In the genomic region with DNA sequence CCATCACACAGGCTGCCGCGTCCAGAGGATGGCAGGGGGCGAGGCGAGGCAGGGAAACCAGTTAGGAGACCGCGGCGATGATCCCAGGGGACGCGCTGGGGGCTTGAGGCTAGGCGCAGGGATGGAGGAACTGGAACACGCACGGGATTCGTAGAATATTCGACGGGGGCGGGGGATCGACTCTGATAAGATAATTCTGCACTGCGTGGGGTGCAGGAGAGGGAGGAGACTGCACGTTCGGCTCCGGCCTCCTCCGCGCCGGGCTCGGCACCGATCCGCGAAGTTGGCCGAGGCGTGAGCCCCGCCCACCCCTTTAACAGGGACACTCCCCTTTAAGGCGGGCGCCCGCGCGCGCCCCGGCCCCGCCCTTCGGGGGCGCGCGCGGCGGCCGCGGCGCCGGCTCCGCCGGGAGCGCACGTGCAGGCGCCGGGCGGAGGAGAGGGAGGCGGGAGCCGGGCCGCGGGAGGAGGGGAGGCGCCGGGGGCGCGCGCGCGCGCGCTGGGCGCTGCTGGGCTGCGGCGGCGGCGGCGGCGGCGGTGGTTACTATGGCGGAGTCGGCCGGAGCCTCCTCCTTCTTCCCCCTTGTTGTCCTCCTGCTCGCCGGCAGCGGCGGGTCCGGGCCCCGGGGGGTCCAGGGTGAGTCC, we compare ENCODE assay signal across 8 cellular contexts. TPM values are rescaled to one million over a fixed set of nuclear protein-coding genes. Genes with fewer than 3 reads are reported as not detected.
DNase-seq lines count a peak whose midpoint lies in the region; ATAC-seq, FAIRE-seq and TF ChIP-seq lines count a peak whose summit lies in the region.

A gene (plus strand): TSS at position 501 of the 644 bp plus-strand sequence. CDS start 45 bp downstream, at position 546.

- intact Hi-C loops in spleen (cut with DNase I; ENCODE audit: low total_unique reads) = no loop called here

- peaks cover 23 to 55% (median 44%) of the 10 kb centered on the region in 6 donors for H3K4me1 ChIP-seq in spleen

- no peaks in the 10 kb centered on the region for H3K9me3 ChIP-seq in spleen

- peak within 1 kb of the TSS; percentile 59 to 95 (median 82) for H3K4me3 ChIP-seq in spleen

- no peak for TF ChIP-seq POLR2A in spleen (IDR thresholded peaks at IDR 0.05)

- ATAC-seq in GM18861 (IDR thresholded peaks at IDR 0.05; ENCODE audit: unreplicated experiment) = peak; percentile 67
- peak; percentile 63 for ATAC-seq in HG03139 (IDR thresholded peaks at IDR 0.05; ENCODE audit: unreplicated experiment)

- H3K27ac ChIP-seq in caudate nucleus (ENCODE audit: low read depth, low read length) (peak within 1 kb of the TSS; percentile 77), spleen (peak within 1 kb of the TSS; percentile 70 to 95 (median 87))

- TF ChIP-seq CTCF in spleen (IDR thresholded peaks at IDR 0.05 in 8 of 11, conservative IDR thresholded peaks at IDR 0.05 in 3 of 11) (peak in 1 of 11 experiments; percentile 10), D721Med (IDR thresholded peaks at IDR 0.05; ENCODE audit: insufficient read depth, missing control alignments) (no peak)

- H3K27me3 ChIP-seq in spleen (replicated peaks in 1 of 7) = no peaks in the 10 kb centered on the region

- H3K36me3 ChIP-seq in spleen = no peaks in the 10 kb centered on the region

- DNase-seq in NCI-H345 (lab: John Stamatoyannopoulos, UW) (peak; percentile 92), caudate nucleus (lab: John Stamatoyannopoulos, UW) (peak in 59 of 61 donors; percentile 36 to 94 (median 82)), iris pigment epithelial cell (ENCODE audit: low read depth) (peak; percentile 93), spleen (peak; percentile 97), D721Med (ENCODE audit: insufficient read length, low spot score) (no peak)
- peak; percentile 72 to 80 (median 78) for DNase-seq in activated CD4-positive, CD25-positive, alpha-beta regulatory T cell (lab: John Stamatoyannopoulos, UW)

- no peak for FAIRE-seq in D721Med (lab: Jason Lieb, UNC)

- 0 to 1% (median 0%) methylated on average over 28 to 86 of the region's 86 CpGs for WGBS in spleen, 5 donors

RNA-seq across cellular contexts. Expression of the gene that starts here (rescaled TPM):
- total RNA-seq in spleen = 10 to 100 TPM; 15.7 to 27.6 (median 23.5) TPM
- polyA plus RNA-seq in spleen = 1 to 10 TPM; 2.8 to 7.4 (median 2.8) TPM
